1 cellular context compared by ENCODE assay signal in the genomic region with DNA sequence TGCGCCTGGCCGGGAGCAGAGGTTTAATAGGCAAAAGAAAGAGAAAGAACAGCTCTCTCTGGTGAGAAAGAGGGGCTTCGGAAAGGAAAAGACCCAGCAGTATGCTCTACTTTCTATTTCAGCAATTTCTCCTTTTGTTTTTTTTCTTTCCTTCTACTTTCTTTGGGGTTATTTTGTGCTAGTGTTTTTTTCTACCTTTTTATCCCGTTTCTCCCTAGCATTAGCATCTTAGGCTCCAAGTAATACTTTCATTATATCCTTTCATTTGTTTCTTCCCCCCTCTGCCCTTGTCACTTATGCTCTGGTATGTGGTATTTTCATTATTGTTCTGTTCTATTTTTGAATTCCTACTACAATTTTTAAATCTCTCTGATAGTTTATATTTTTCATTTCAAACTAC.
TF ChIP-seq lines count a peak whose summit lies in the region.

No MANE protein-coding gene starts in this region.

TF ChIP-seq in WTC11, 78 proteins besides CTCF, POLR2A, EP300 and RAD21:
- TF ChIP-seq, protein P1, sequence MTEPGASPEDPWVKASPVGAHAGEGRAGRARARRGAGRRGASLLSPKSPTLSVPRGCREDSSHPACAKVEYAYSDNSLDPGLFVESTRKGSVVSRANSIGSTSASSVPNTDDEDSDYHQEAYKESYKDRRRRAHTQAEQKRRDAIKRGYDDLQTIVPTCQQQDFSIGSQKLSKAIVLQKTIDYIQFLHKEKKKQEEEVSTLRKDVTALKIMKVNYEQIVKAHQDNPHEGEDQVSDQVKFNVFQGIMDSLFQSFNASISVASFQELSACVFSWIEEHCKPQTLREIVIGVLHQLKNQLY (CRISPR knock-in tag; IDR thresholded peaks at IDR 0.05) = no peak
